6 cellular contexts compared by ENCODE assay signal in genomic region chr16:88240776-88241175, GRCh38.
A peak's percentile ranks its signal among the peaks of the same experiment; 100 is the strongest.
DNase-seq lines count a peak whose midpoint lies in the region; ATAC-seq, FAIRE-seq and TF ChIP-seq lines count a peak whose summit lies in the region.
"Not testable (repeated sequence)": the region's sequence is repeated elsewhere in the genome, so short reads cannot be mapped to it uniquely, and the experiment has no call there.

No MANE protein-coding gene starts in this region.

- H2BK12ac ChIP-seq in neuronal stem cell (ENCODE audit: low read length) = not testable (repeated sequence)

- H2BK15ac ChIP-seq in neuronal stem cell (ENCODE audit: low read length) = not testable (repeated sequence)

- H3K36me3 ChIP-seq in HCT116 (ENCODE audit: control insufficient read depth in 1 of 2, insufficient read depth in 2 of 2, low read length in 2 of 2); Panc1 (ENCODE audit: control insufficient read depth, insufficient read depth, low read length); brain microvascular endothelial cell (replicated peaks); kidney (ENCODE audit: control insufficient read depth in 1 of 2, insufficient read depth in 2 of 2, low read length in 2 of 2); neuronal stem cell (replicated peaks in 1 of 2; ENCODE audit: control insufficient read depth in 2 of 2, insufficient read depth in 2 of 2, low read length in 2 of 2); smooth muscle cell (ENCODE audit: low read depth): not testable (repeated sequence)

- H3K23ac ChIP-seq in neuronal stem cell (ENCODE audit: low read depth, low read length, poor library complexity) = not testable (repeated sequence)

- H3K4me3 ChIP-seq in HCT116 (replicated peaks in 1 of 2; ENCODE audit: low read depth in 1 of 2, low read length in 2 of 2); Panc1 (ENCODE audit: low read depth in 2 of 2, low read length in 2 of 2); brain microvascular endothelial cell (ENCODE audit: low read depth, low read length); kidney (ENCODE audit: low read length in 2 of 2); neuronal stem cell (ENCODE audit: low read length in 2 of 2); smooth muscle cell: not testable (repeated sequence)

- DNase-seq in HCT116 (ENCODE audit: low read depth, low spot score); Panc1 (ENCODE audit: low read depth, low spot score); brain microvascular endothelial cell; neuronal stem cell (ENCODE audit: low spot score); smooth muscle cell (lab: John Stamatoyannopoulos, UW; ENCODE audit: unreplicated experiment): not testable (repeated sequence)
- peak; percentile 76 for DNase-seq in kidney

- H3K27ac ChIP-seq in HCT116 (ENCODE audit: low read depth, low read length); kidney (ENCODE audit: low read depth in 2 of 2, low read length in 2 of 2); neuronal stem cell (replicated peaks; ENCODE audit: low read length): not testable (repeated sequence)
- H3K27ac ChIP-seq in Panc1 (ENCODE audit: low read length) = 0 out of 2 replicates have a peak overlapping the region, but pooled peaks have one; percentile 7
- H3K27ac ChIP-seq in brain microvascular endothelial cell = peak overlapping the region; percentile 99
- H3K27ac ChIP-seq in smooth muscle cell (ENCODE audit: low read depth) = peak overlapping the region; percentile 82

- not testable (repeated sequence) for H2AK5ac ChIP-seq in neuronal stem cell (ENCODE audit: low read depth, low read length)

- TF ChIP-seq CTCF in HCT116 (IDR thresholded peaks at IDR 0.05 in 2 of 3, conservative IDR thresholded peaks at IDR 0.05 in 1 of 3; ENCODE audit: borderline replicate concordance in 1 of 3, insufficient read depth in 1 of 3, low read depth in 2 of 3, low read length in 2 of 3); Panc1 (IDR thresholded peaks at IDR 0.05); brain microvascular endothelial cell (IDR thresholded peaks at IDR 0.05; ENCODE audit: low read depth, low read length, missing control alignments); kidney (IDR thresholded peaks at IDR 0.05; ENCODE audit: borderline replicate concordance, extremely low read depth, insufficient read depth); smooth muscle cell (IDR thresholded peaks at IDR 0.05; ENCODE audit: borderline replicate concordance, insufficient read depth, poor library complexity, severe bottlenecking): not testable (repeated sequence)

- H3K9me2 ChIP-seq in HCT116 (ENCODE audit: insufficient read depth) = not testable (repeated sequence)

- H3K14ac ChIP-seq in neuronal stem cell (ENCODE audit: low read length) = not testable (repeated sequence)

- CTCF ChIA-PET in HCT116 (lab: Charles Lee); Panc1 (lab: Charles Lee): not testable (repeated sequence)

- not testable (repeated sequence) for H3K4ac ChIP-seq in neuronal stem cell (ENCODE audit: low read length)

- H2BK5ac ChIP-seq in neuronal stem cell (ENCODE audit: low read length) = not testable (repeated sequence)

- in situ Hi-C loops in Panc1 (cut with HindIII; ENCODE audit: low pct_unique_long_range_greater_than_20kb, low sequenced_read_pairs); brain microvascular endothelial cell (cut with HindIII; ENCODE audit: low pct_ligation_motif_present, low sequenced_read_pairs): not testable (repeated sequence)

- not testable (repeated sequence) for TF ChIP-seq POLR2A in HCT116 (IDR thresholded peaks at IDR 0.05; ENCODE audit: borderline replicate concordance, extremely low read depth, insufficient read depth, insufficient read length)

- not testable (repeated sequence) for TF ChIP-seq RAD21 in HCT116 (IDR thresholded peaks at IDR 0.05; ENCODE audit: low read depth)

- POLR2A ChIA-PET in HCT116 (lab: Charles Lee); Panc1 (lab: Charles Lee): not testable (repeated sequence)

- H3K9me3 ChIP-seq in HCT116 (ENCODE audit: control insufficient read depth in 1 of 2, insufficient read depth in 1 of 2, low read depth in 1 of 2, low read length in 2 of 2); Panc1 (ENCODE audit: control insufficient read depth, insufficient read depth, low read depth, low read length); kidney (ENCODE audit: control insufficient read depth in 1 of 2, low read length in 2 of 2); neuronal stem cell (replicated peaks in 1 of 2; ENCODE audit: control insufficient read depth in 2 of 2, insufficient read depth in 1 of 2, low read depth in 1 of 2, low read length in 2 of 2); smooth muscle cell (replicated peaks; ENCODE audit: low read depth): not testable (repeated sequence)

- not testable (repeated sequence) for H2BK120ac ChIP-seq in neuronal stem cell (ENCODE audit: low read depth, low read length)

- H3F3A ChIP-seq in smooth muscle cell (ENCODE audit: low read depth) = not testable (repeated sequence)

- not testable (repeated sequence) for H3K79me2 ChIP-seq in HCT116 (ENCODE audit: insufficient read depth, low read length); smooth muscle cell (ENCODE audit: low read depth)

- WGBS in neuronal stem cell (ENCODE audit: extremely low coverage in 2 of 2, insufficient read length in 2 of 2, insufficient replicate concordance in 1 of 2), 2 donors = no CpG with 5 or more reads among the region's 11 CpGs
- 87% methylated on average over 11 of the region's 11 CpGs for WGBS in smooth muscle cell (ENCODE audit: low lambda C conversion rate)

- H3K4me1 ChIP-seq in HCT116 (ENCODE audit: control insufficient read depth in 1 of 2, insufficient read depth in 2 of 2, low read length in 2 of 2) (peaks cover 50 to 87% of the 10 kb centered on the region in 2 experiments), Panc1 (ENCODE audit: control insufficient read depth, insufficient read depth, low read length) (peaks cover 28% of the 10 kb centered on the region)
- not testable (repeated sequence) for H3K4me1 ChIP-seq in kidney (ENCODE audit: control insufficient read depth in 1 of 2, insufficient read depth in 1 of 2, low read depth in 1 of 2, low read length in 2 of 2); neuronal stem cell (ENCODE audit: control insufficient read depth in 2 of 2, insufficient read depth in 1 of 2, low read depth in 1 of 2, low read length in 2 of 2); smooth muscle cell (ENCODE audit: low read depth)

- peak overlapping the region; percentile 43 for H4K8ac ChIP-seq in neuronal stem cell (ENCODE audit: low read depth, low read length)

- not testable (repeated sequence) for ATAC-seq in HCT116, Panc1

- H3K4me2 ChIP-seq in HCT116 (ENCODE audit: low read length) = peak overlapping the region; percentile 71
- not testable (repeated sequence) for H3K4me2 ChIP-seq in neuronal stem cell (ENCODE audit: insufficient read depth, low read length, poor library complexity, severe bottlenecking); smooth muscle cell

- intact Hi-C loops in HCT116 (cut with micrococcal nuclease); Panc1 (cut with micrococcal nuclease; ENCODE audit: unreplicated experiment); kidney (cut with DNase I): not testable (repeated sequence)

- BruUV-seq in HCT116 (replicated peaks; lab: Mats Ljungman, UMichigan); Panc1 (replicated peaks; lab: Mats Ljungman, UMichigan): not testable (repeated sequence)

- not testable (repeated sequence) for H2AFZ ChIP-seq in HCT116 (ENCODE audit: low read depth, low read length, poor library complexity, severe bottlenecking); neuronal stem cell (ENCODE audit: low read length); smooth muscle cell (ENCODE audit: low read depth)

- not testable (repeated sequence) for H4K20me1 ChIP-seq in HCT116 (ENCODE audit: insufficient read depth); smooth muscle cell (ENCODE audit: low read depth)

- H3K79me1 ChIP-seq in neuronal stem cell (ENCODE audit: low read depth, low read length) = not testable (repeated sequence)

- H3K18ac ChIP-seq in neuronal stem cell (ENCODE audit: low read length) = peak overlapping the region; percentile 76

- not testable (repeated sequence) for H4K91ac ChIP-seq in neuronal stem cell (ENCODE audit: low read depth, low read length, poor library complexity)

- H3K9ac ChIP-seq in HCT116 (ENCODE audit: low read length); kidney (ENCODE audit: low read length in 2 of 2); neuronal stem cell (ENCODE audit: low read depth, low read length, poor library complexity); smooth muscle cell (ENCODE audit: low read depth): not testable (repeated sequence)

- H3K27me3 ChIP-seq in HCT116 (ENCODE audit: insufficient read depth, low read length); Panc1 (ENCODE audit: control insufficient read depth, insufficient read depth, low read length); brain microvascular endothelial cell (replicated peaks); neuronal stem cell (ENCODE audit: control insufficient read depth in 3 of 3, insufficient read depth in 3 of 3, low read depth in 1 of 3, low read length in 3 of 3); smooth muscle cell (ENCODE audit: low read depth): not testable (repeated sequence)

- FAIRE-seq in kidney (lab: Jason Lieb, UNC) = not testable (repeated sequence)

- RAD21 ChIA-PET in HCT116 (lab: Charles Lee; ENCODE audit: low non-redundant PET in 1 of 2, low total read pairs in 2 of 2, uncharacterized antibody in 2 of 2, unreplicated experiment in 2 of 2) = not testable (repeated sequence)
